7 cellular contexts compared by ENCODE assay signal in genomic region chr5:73454379-73455036, GRCh38. TPM values are rescaled to one million over a fixed set of nuclear protein-coding genes. Genes with fewer than 3 reads are reported as not detected.
DNase-seq lines count a peak whose midpoint lies in the region; ATAC-seq and TF ChIP-seq lines count a peak whose summit lies in the region.

No MANE protein-coding gene starts in this region.

- H3K9ac ChIP-seq in DND-41 (ENCODE audit: low read depth, low read length): no peak overlapping the region

- in situ Hi-C loops in SK-MEL-5 (cut with HindIII; ENCODE audit: low pct_unique_long_range_greater_than_20kb, low sequenced_read_pairs): no loop called here

- H3K4me1 ChIP-seq in DND-41 (ENCODE audit: insufficient read depth, low read length) (no peaks in the 10 kb centered on the region), mucosa of descending colon (ENCODE audit: low read depth) (peaks cover 9% of the 10 kb centered on the region)

- H3K4me3 ChIP-seq in DND-41 (ENCODE audit: low read depth in 1 of 2, low read length in 2 of 2) (no peak overlapping the region), mucosa of descending colon (no peak overlapping the region)

- H3K4me2 ChIP-seq in DND-41 (ENCODE audit: insufficient read depth, low read length): no peak overlapping the region

- intact Hi-C loops in mucosa of descending colon (cut with DNase I, micrococcal nuclease): loop anchor here (5.0 to 10.0 kb wide), 3 partner anchors 160 to 237 kb away; no protein-coding TSS in a partner anchor

- no peaks in the 10 kb centered on the region for H3K36me3 ChIP-seq in DND-41 (ENCODE audit: insufficient read depth, low read length)
- H3K36me3 ChIP-seq in mucosa of descending colon (ENCODE audit: low read depth): no peaks in the 10 kb centered on the region

- H3K27ac ChIP-seq in DND-41 (ENCODE audit: low read length): no peak overlapping the region

- ATAC-seq in DND-41 (ENCODE audit: insufficient read depth, low read depth) (peak; percentile 79), GM21447 (IDR thresholded peaks at IDR 0.05; ENCODE audit: unreplicated experiment) (peak; percentile 58), mucosa of descending colon (peak; percentile 86)

- H4K20me1 ChIP-seq in DND-41 (ENCODE audit: insufficient read depth, low read length): no peaks in the 10 kb centered on the region

- no peaks in the 10 kb centered on the region for H3K9me3 ChIP-seq in DND-41 (ENCODE audit: insufficient read depth, low read length, severe bottlenecking)
- no peaks in the 10 kb centered on the region for H3K9me3 ChIP-seq in mucosa of descending colon

- DNase-seq in DND-41: peak; percentile 38
- DNase-seq in NCI-H1048 (lab: John Stamatoyannopoulos, UW): peak; percentile 80
- peak; percentile 82 for DNase-seq in SK-MEL-5 (ENCODE audit: low read depth, low spot score)
- peak; percentile 16 for DNase-seq in effector CD8-positive, alpha-beta T cell (lab: John Stamatoyannopoulos, UW)
- DNase-seq in mucosa of descending colon: peak in 1 of 3 donors; percentile 74
- no peak for DNase-seq in globus pallidus (ENCODE audit: low spot score)

- TF ChIP-seq CTCF in DND-41 (IDR thresholded peaks at IDR 0.05; ENCODE audit: borderline replicate concordance, extremely low read depth, low read length, poor library complexity, severe bottlenecking) (peak; percentile 80), mucosa of descending colon (IDR thresholded peaks at IDR 0.05) (peak; percentile 77)

- H2AFZ ChIP-seq in DND-41 (ENCODE audit: low read depth, low read length): no peak overlapping the region

- H3K79me2 ChIP-seq in DND-41 (ENCODE audit: insufficient read depth, low read length): no peaks in the 10 kb centered on the region

- peaks cover 14% of the 10 kb centered on the region for H3K27me3 ChIP-seq in DND-41 (ENCODE audit: insufficient read depth, low read length, poor library complexity)

RNA-seq across cellular contexts. Expression of gene FOXD1, which starts 5.9 kb away (rescaled TPM):
- total RNA-seq in SK-MEL-5 (2014; rRNA removed; shearing (Covaris generic)): 5.3 and 13.1 TPM in 2 replicates
- 11.9 and 15.1 TPM in 2 replicates for polyA plus RNA-seq in SK-MEL-5 (2015; cell fraction: cytosol; rRNA removed)
- polyA plus RNA-seq in SK-MEL-5 (2015; cell fraction: nucleus; rRNA removed): 2.5 and 3.7 TPM in 2 replicates
- total RNA-seq in mucosa of descending colon: under 1 TPM in 1 of 3 donors, not detected in 2; 0.16 TPM

RNA-seq across cellular contexts. Expression of gene BTF3, which starts 43.7 kb away (rescaled TPM):
- 521 and 523 TPM in 2 replicates for total RNA-seq in SK-MEL-5 (2014; rRNA removed; shearing (Covaris generic))
- polyA plus RNA-seq in SK-MEL-5 (2015; cell fraction: cytosol; rRNA removed): 548 and 685 TPM in 2 replicates
- 132 and 144 TPM in 2 replicates for polyA plus RNA-seq in SK-MEL-5 (2015; cell fraction: nucleus; rRNA removed)
- total RNA-seq in mucosa of descending colon: 100 to 1,000 TPM; 460 to 520 (median 486) TPM
